Comparison of ENCODE assay signal across 14 cellular contexts in genomic region chr2:199764273-199764800, GRCh38.
DNase-seq lines count a peak whose midpoint lies in the region; ATAC-seq and TF ChIP-seq lines count a peak whose summit lies in the region.
"Had no signal": no experiment of that assay in that cellular context is flagged by ENCODE, and none has a peak within 500 bp of the region (broad histone marks: within the 10 kb centered on the region; RNA-seq: fewer than 3 reads in every experiment).

No MANE protein-coding gene starts in this region.

- no peak for TF ChIP-seq RAD21 in liver (IDR thresholded peaks at IDR 0.05)

- no peaks in the 10 kb centered on the region for H3K9me2 ChIP-seq in hepatocyte (replicated peaks; ENCODE audit: insufficient read depth)

- H2AFZ ChIP-seq in hepatocyte = peak overlapping the region; percentile 32

- H4K20me1 ChIP-seq in hepatocyte (ENCODE audit: insufficient read depth, poor library complexity, severe bottlenecking) = no peaks in the 10 kb centered on the region
- H4K20me1 ChIP-seq: BLaER1 had no signal

- DNase-seq in NOMO-1 treated with DMSO at 0.1 percent for 48 hours (lab: John Stamatoyannopoulos, UW; ENCODE audit: unreplicated experiment) (peak; percentile 20), NOMO-1 treated with dmso at 0.1 percent for 144 hours (lab: John Stamatoyannopoulos, UW; ENCODE audit: unreplicated experiment) (no peak), hepatocyte (ENCODE audit: low spot score) (peak; percentile 39), RWPE1 (ENCODE audit: low spot score) (no peak), SKM-1 treated with dmso at 0.1 percent for 144 hours (lab: John Stamatoyannopoulos, UW; ENCODE audit: unreplicated experiment) (no peak), right atrium auricular region (ENCODE audit: low spot score) (no peak)
- DNase-seq: CD8-positive, alpha-beta memory T cell; DMS 273 treated with DMSO at 0.1 percent for 48 hours; GOT3 had no signal

- CTCF ChIA-PET in RWPE1 (lab: Yijun Ruan, JAX) = interaction anchor here (1.2 kb wide), 1 partner anchor 24 kb away, joined by 4 read pairs; no protein-coding TSS in a partner anchor

- H3K4me2 ChIP-seq in hepatocyte = peak overlapping the region; percentile 42
- H3K4me2 ChIP-seq: BLaER1 had no signal

- no peaks in the 10 kb centered on the region for H3K79me2 ChIP-seq in hepatocyte

- WGBS in hepatocyte (ENCODE audit: low lambda C conversion rate, missing lambda C conversion rate) = 58% methylated on average over 7 of the region's 7 CpGs
- 53% methylated on average over 7 of the region's 7 CpGs for WGBS in liver

- H3K9me3 ChIP-seq in hepatocyte (ENCODE audit: low read depth) (no peaks in the 10 kb centered on the region), liver (ENCODE audit: control insufficient read depth in 4 of 4, low read length in 3 of 4) (no peaks in the 10 kb centered on the region), right atrium auricular region (no peaks in the 10 kb centered on the region)
- H3K9me3 ChIP-seq: BLaER1, HAP-1 had no signal

- POLR2A ChIA-PET in RWPE1 (lab: Yijun Ruan, JAX; ENCODE audit: low non-redundant PET) = no interaction called here

- peak overlapping the region; percentile 87 for H3K27ac ChIP-seq in hepatocyte
- H3K27ac ChIP-seq in liver (ENCODE audit: low read depth in 1 of 2, low read length in 2 of 2) = no peak overlapping the region
- no peak overlapping the region for H3K27ac ChIP-seq in RWPE1
- no peak overlapping the region for H3K27ac ChIP-seq in right atrium auricular region
- H3K27ac ChIP-seq: 22Rv1, BLaER1 had no signal

- ATAC-seq in HG03460 (IDR thresholded peaks at IDR 0.05; ENCODE audit: unreplicated experiment) = no peak

- TF ChIP-seq CTCF in hepatocyte (IDR thresholded peaks at IDR 0.05; ENCODE audit: poor library complexity) = no peak
- TF ChIP-seq CTCF in liver (IDR thresholded peaks at IDR 0.05; ENCODE audit: low read depth, low read length, missing input control) = no peak
- no peak for TF ChIP-seq CTCF in RWPE1 (conservative IDR thresholded peaks at IDR 0.05; ENCODE audit: low read depth)
- TF ChIP-seq CTCF in right atrium auricular region (IDR thresholded peaks at IDR 0.05) = no peak

- no peak overlapping the region for H3K9ac ChIP-seq in liver (ENCODE audit: low read depth in 1 of 2, low read length in 2 of 2)
- H3K9ac ChIP-seq: BLaER1 had no signal

- no peak overlapping the region for H3K4me3 ChIP-seq in hepatocyte
- H3K4me3 ChIP-seq in liver (ENCODE audit: low read depth in 1 of 3, low read length in 3 of 3) = no peak overlapping the region
- no peak overlapping the region for H3K4me3 ChIP-seq in right atrium auricular region
- H3K4me3 ChIP-seq: BLaER1, HAP-1 had no signal

- H3K36me3 ChIP-seq in hepatocyte (replicated peaks; ENCODE audit: insufficient read depth, low read depth) (no peaks in the 10 kb centered on the region), liver (ENCODE audit: control insufficient read depth in 4 of 4, insufficient read depth in 3 of 4, low read depth in 1 of 4, low read length in 3 of 4) (no peaks in the 10 kb centered on the region), right atrium auricular region (no peaks in the 10 kb centered on the region)
- H3K36me3 ChIP-seq: BLaER1, HAP-1 had no signal

- H3K27me3 ChIP-seq in hepatocyte = no peaks in the 10 kb centered on the region
- H3K27me3 ChIP-seq in liver (ENCODE audit: control insufficient read depth in 4 of 4, insufficient read depth in 4 of 4, low read length in 3 of 4) = no peaks in the 10 kb centered on the region
- H3K27me3 ChIP-seq in right atrium auricular region = no peaks in the 10 kb centered on the region
- H3K27me3 ChIP-seq: BLaER1 had no signal

- H3K4me1 ChIP-seq in hepatocyte (ENCODE audit: insufficient read depth) (no peaks in the 10 kb centered on the region), liver (ENCODE audit: control insufficient read depth in 4 of 4, insufficient read depth in 4 of 4, low read length in 3 of 4) (no peaks in the 10 kb centered on the region), right atrium auricular region (no peaks in the 10 kb centered on the region)
- H3K4me1 ChIP-seq: BLaER1, HAP-1 had no signal

TF ChIP-seq in liver, 16 proteins besides CTCF, POLR2A, EP300 and RAD21:
- TF ChIP-seq TAF1 (conservative IDR thresholded peaks at IDR 0.05) = no peak
- peak; percentile 75 for TF ChIP-seq SP1 (IDR thresholded peaks at IDR 0.05)
- TF ChIP-seq RXRA (IDR thresholded peaks at IDR 0.05) = no peak
- peak; percentile 50 for TF ChIP-seq HNF4G (IDR thresholded peaks at IDR 0.05)
- peak; percentile 69 to 82 for TF ChIP-seq HNF4A (conservative IDR thresholded peaks at IDR 0.05)
- TF ChIP-seq NR2F2 (IDR thresholded peaks at IDR 0.05) = no peak

Comparison
In these comparisons a context has a peak if more than half of its experiments do, and no peak if none do; other contexts are left out.
1. DNase-seq: peak in NOMO-1 treated with DMSO at 0.1 percent for 48 hours (single experiment) and hepatocyte (single experiment); none in NOMO-1 treated with dmso at 0.1 percent for 144 hours (single experiment), RWPE1 (single experiment), SKM-1 treated with dmso at 0.1 percent for 144 hours (single experiment) and right atrium auricular region (single experiment).